In the genomic region with DNA sequence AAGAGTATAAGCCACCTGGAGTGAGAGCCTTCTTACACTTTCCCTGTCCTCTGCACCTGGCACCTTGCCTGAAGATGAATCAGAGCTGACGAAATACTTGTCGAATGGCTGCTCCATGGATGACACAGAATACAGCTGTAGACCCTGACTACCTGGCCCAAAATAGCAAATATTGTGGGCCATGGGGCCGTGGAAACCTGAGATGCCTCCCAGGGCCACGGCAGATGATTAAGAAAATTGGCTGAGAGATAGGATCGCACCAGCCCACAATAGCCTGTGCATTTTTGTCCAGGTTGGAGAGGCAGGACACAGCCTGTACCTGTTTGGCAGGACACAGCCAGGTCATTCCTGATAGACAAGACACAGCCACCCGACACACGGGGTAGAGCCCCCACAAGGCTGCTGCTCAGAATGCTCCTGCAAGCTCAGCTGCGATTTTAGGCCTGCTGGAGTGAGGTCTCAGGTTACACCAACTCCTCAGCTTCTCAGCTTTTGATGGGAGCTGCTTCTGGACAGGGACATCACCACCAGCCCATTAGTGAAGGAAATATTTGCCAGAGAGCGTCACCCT, we compare ENCODE assay signal across 10 cellular contexts. TPM values are rescaled to one million over a fixed set of nuclear protein-coding genes. Genes with fewer than 3 reads are reported as not detected.
DNase-seq lines count a peak whose midpoint lies in the region; ATAC-seq and TF ChIP-seq lines count a peak whose summit lies in the region.
"Had no signal": no experiment of that assay in that cellular context is flagged by ENCODE, and none has a peak within 500 bp of the region (broad histone marks: within the 10 kb centered on the region; RNA-seq: fewer than 3 reads in every experiment).

No MANE protein-coding gene starts in this region.

- H3K9me3 ChIP-seq in colonic mucosa, result no peaks in the 10 kb centered on the region
- H3K9me3 ChIP-seq: upper lobe of left lung had no signal

- intact Hi-C loops in colonic mucosa (cut with DNase I), result no loop called here

- no peak overlapping the region for H3K27ac ChIP-seq in colonic mucosa
- H3K27ac ChIP-seq: upper lobe of left lung had no signal

- H3K4me1 Mint-ChIP-seq in nephron progenitor cell, result peaks cover 37% of the 10 kb centered on the region

- no peaks in the 10 kb centered on the region for H3K36me3 ChIP-seq in colonic mucosa
- H3K36me3 ChIP-seq: upper lobe of left lung had no signal

- DNase-seq in ELR (ENCODE audit: low read depth) (peak; percentile 88), NCI-H226 (peak; percentile 81), colonic mucosa (peak; percentile 42), nephron progenitor cell (peak; percentile 45), NOMO-1 treated with dmso at 0.1 percent for 144 hours (lab: John Stamatoyannopoulos, UW; ENCODE audit: unreplicated experiment) (no peak), retina (no peak)
- DNase-seq: activated naive CD4-positive, alpha-beta T cell; upper lobe of left lung had no signal

- H3K27me3 Mint-ChIP-seq in nephron progenitor cell (ENCODE audit: low read depth, poor library complexity), result peaks cover 9% of the 10 kb centered on the region

- no peak overlapping the region for H3K9ac ChIP-seq in colonic mucosa (ENCODE audit: low read depth in 2 of 2, low read length in 2 of 2)

- ATAC-seq in GM18511 (IDR thresholded peaks at IDR 0.05; ENCODE audit: unreplicated experiment), result no peak
- no peak for ATAC-seq in HG02981 (IDR thresholded peaks at IDR 0.05; ENCODE audit: unreplicated experiment)

- H3K9me3 Mint-ChIP-seq in nephron progenitor cell, result peaks cover 6% of the 10 kb centered on the region

- no peaks in the 10 kb centered on the region for H3K27me3 ChIP-seq in colonic mucosa
- H3K27me3 ChIP-seq: upper lobe of left lung had no signal

- H3K27ac Mint-ChIP-seq in nephron progenitor cell, result peak overlapping the region; percentile 84

- no peaks in the 10 kb centered on the region for H3K4me1 ChIP-seq in colonic mucosa

- no peaks in the 10 kb centered on the region for H3K36me3 Mint-ChIP-seq in nephron progenitor cell (ENCODE audit: low read depth)

- H3K4me3 ChIP-seq in colonic mucosa, result no peak overlapping the region
- H3K4me3 ChIP-seq: upper lobe of left lung had no signal

- peak overlapping the region; percentile 35 for H3K4me3 Mint-ChIP-seq in nephron progenitor cell

- TF ChIP-seq CTCF in colonic mucosa (IDR thresholded peaks at IDR 0.05), result no peak
- TF ChIP-seq CTCF in nephron progenitor cell (IDR thresholded peaks at IDR 0.05), result no peak

RNA-seq across cellular contexts. Expression of gene TPM1, which starts 22.9 kb away (rescaled TPM):
- total RNA-seq in colonic mucosa, result 100 to 1,000 TPM; 423 to 769 TPM

Comparison
In these comparisons a context has a peak if more than half of its experiments do, and no peak if none do; other contexts are left out.
1. DNase-seq: peak in ELR (single experiment), NCI-H226 (single experiment), colonic mucosa (single experiment) and nephron progenitor cell (single experiment); none in NOMO-1 treated with dmso at 0.1 percent for 144 hours (single experiment) and retina (single experiment).